24 cellular contexts compared by ENCODE assay signal in genomic region chr9:114789006-114789405, GRCh38. TPM values are rescaled to one million over a fixed set of nuclear protein-coding genes. Genes with fewer than 3 reads are reported as not detected.
DNase-seq lines count a peak whose midpoint lies in the region; ATAC-seq, FAIRE-seq and TF ChIP-seq lines count a peak whose summit lies in the region.
"Had no signal": no experiment of that assay in that cellular context is flagged by ENCODE, and none has a peak within 500 bp of the region (broad histone marks: within the 10 kb centered on the region; RNA-seq: fewer than 3 reads in every experiment).

No MANE protein-coding gene starts in this region.

- TF ChIP-seq EP300 in esophagus muscularis mucosa (IDR thresholded peaks at IDR 0.05), result no peak

- WGBS in esophagus muscularis mucosa, result 90% methylated on average over 3 of the region's 3 CpGs
- 95% methylated on average over 3 of the region's 3 CpGs for WGBS in prostate gland

- ATAC-seq in GM18519 (IDR thresholded peaks at IDR 0.05; ENCODE audit: low FRiP score, unreplicated experiment), result no peak
- ATAC-seq: GM12878, GM23338, Right ventricle myocardium inferior had no signal

- no peaks in the 10 kb centered on the region for H3K9me3 ChIP-seq in esophagus muscularis mucosa
- H3K9me3 ChIP-seq in prostate gland, result no peaks in the 10 kb centered on the region
- H3K9me3 ChIP-seq: HAP-1, Peyer's patch, SJSA1 had no signal

- intact Hi-C loops in esophagus muscularis mucosa (cut with DNase I), result no loop called here
- intact Hi-C loops in prostate gland (cut with DNase I), result no loop called here

- peak; percentile 4 for FAIRE-seq in GM19239 (lab: Jason Lieb, UNC)
- FAIRE-seq: GM12878 had no signal

- no peak for DNase-seq in GM19239 (ENCODE audit: insufficient read length, low spot score)
- DNase-seq in RWPE1 (ENCODE audit: low spot score), result no peak
- DNase-seq in esophagus muscularis mucosa (ENCODE audit: extremely low spot score), result peak; percentile 4
- DNase-seq in prostate gland (ENCODE audit: low spot score), result peak; percentile 38
- no peak for DNase-seq in 8988T
- no peak for DNase-seq in ecto neural progenitor cell (ENCODE audit: low spot score)
- DNase-seq: CD4-positive, alpha-beta T cell; COR-L47; DND-41; KBM-7; NCI-H1417; NCI-H187 treated with DMSO at 0.1 percent for 48 hours; NCI-H2107; NCI-H2227 treated with DMSO at 0.1 percent for 48 hours; NCI-H510A treated with DMSO at 0.1 percent for 48 hours; NCI-H774; Peyer's patch; T-helper 1 cell had no signal

- TF ChIP-seq POLR2A in esophagus muscularis mucosa (IDR thresholded peaks at IDR 0.05; ENCODE audit: low read depth) (no peak), prostate gland (IDR thresholded peaks at IDR 0.05) (no peak)

- CTCF ChIA-PET in RWPE1 (lab: Yijun Ruan, JAX), result interaction anchor here (0.6 kb wide), 1 partner anchor 9 kb away, joined by 4 read pairs; no protein-coding TSS in a partner anchor

- no peaks in the 10 kb centered on the region for H3K27me3 ChIP-seq in esophagus muscularis mucosa
- no peaks in the 10 kb centered on the region for H3K27me3 ChIP-seq in prostate gland (replicated peaks; ENCODE audit: insufficient read depth)
- H3K27me3 ChIP-seq: Peyer's patch, SJSA1 had no signal

- no peak for TF ChIP-seq CTCF in RWPE1 (conservative IDR thresholded peaks at IDR 0.05; ENCODE audit: low read depth)
- no peak for TF ChIP-seq CTCF in esophagus muscularis mucosa (IDR thresholded peaks at IDR 0.05)
- no peak for TF ChIP-seq CTCF in prostate gland (IDR thresholded peaks at IDR 0.05)

- POLR2A ChIA-PET in RWPE1 (lab: Yijun Ruan, JAX; ENCODE audit: low non-redundant PET), result no interaction called here

- H3K36me3 ChIP-seq in esophagus muscularis mucosa (no peaks in the 10 kb centered on the region), prostate gland (no peaks in the 10 kb centered on the region)
- H3K36me3 ChIP-seq: HAP-1, Peyer's patch, SJSA1 had no signal

- no peak overlapping the region for H3K4me3 ChIP-seq in esophagus muscularis mucosa
- H3K4me3 ChIP-seq in prostate gland, result no peak overlapping the region
- H3K4me3 ChIP-seq: GM12878, GM23338, HAP-1, Peyer's patch, SJSA1 had no signal

- peaks cover 0 to 24% (median 18%) of the 10 kb centered on the region in 4 donors for H3K4me1 ChIP-seq in esophagus muscularis mucosa
- no peaks in the 10 kb centered on the region for H3K4me1 ChIP-seq in prostate gland (replicated peaks)
- H3K4me1 ChIP-seq: HAP-1, Peyer's patch, SJSA1 had no signal

- H3K27ac ChIP-seq in RWPE1 (peak overlapping the region; percentile 63), esophagus muscularis mucosa (replicated peaks in 1 of 4) (no peak overlapping the region), prostate gland (no peak overlapping the region)
- H3K27ac ChIP-seq: Peyer's patch, SJSA1 had no signal

RNA-seq across cellular contexts. Expression of gene TNFSF15, which starts 16.8 kb away (rescaled TPM):
- total RNA-seq in esophagus muscularis mucosa (under 1 TPM; 0.06 to 0.83 (median 0.25) TPM), prostate gland (1 to 10 TPM; 1.7 to 9.0 TPM)
- total RNA-seq: CD4-positive, alpha-beta T cell; GM12878; SJSA1 had no signal

Comparison
In these comparisons a context has a peak if more than half of its experiments do, and no peak if none do; other contexts are left out.
1. DNase-seq: peak in esophagus muscularis mucosa (single experiment) and prostate gland (single experiment); none in GM19239 (single experiment), RWPE1 (single experiment), 8988T (single experiment) and ecto neural progenitor cell (single experiment).